Comparison of ENCODE assay signal across 8 cellular contexts in genomic region chr17:8151120-8151640, GRCh38. TPM values are rescaled to one million over a fixed set of nuclear protein-coding genes. Genes with fewer than 3 reads are reported as not detected.
A peak's percentile ranks its signal among the peaks of the same experiment; 100 is the strongest.
DNase-seq lines count a peak whose midpoint lies in the region; ATAC-seq and TF ChIP-seq lines count a peak whose summit lies in the region.

No MANE protein-coding gene starts in this region.

- H3K27ac ChIP-seq in PC-3 (ENCODE audit: low read length), result peak overlapping the region; percentile 46

- peaks cover 37% of the 10 kb centered on the region for H3K79me2 ChIP-seq in PC-3 (ENCODE audit: low read length)

- no peaks in the 10 kb centered on the region for H3K27me3 Mint-ChIP-seq in activated T-helper 2 cell treated with anti-CD3 and anti-CD28 coated beads, Interferon-gamma antibody, Interleukin-2, Interleukin-4, amounts not matched to agents 10 μg/mL and 5 μg/mL and 100 μg/mL, durations not matched to agents 14 hours and 24 hours and 36 hours (ENCODE audit: low read depth)
- H3K27me3 Mint-ChIP-seq in naive thymus-derived CD8-positive, alpha-beta T cell, result peaks cover 0 to 2% (median 0%) of the 10 kb centered on the region in 5 donors

- H3K9ac ChIP-seq in PC-3 (ENCODE audit: low read length), result peak overlapping the region; percentile 76

- ATAC-seq in HG03159 (IDR thresholded peaks at IDR 0.05; ENCODE audit: unreplicated experiment) (peak; percentile 44), PC-3 (peak; percentile 16)
- ATAC-seq in naive thymus-derived CD8-positive, alpha-beta T cell, result peak; percentile 47 to 49
- peak; percentile 59 for ATAC-seq in stimulated activated effector memory CD8-positive, alpha-beta T cell treated with anti-CD3 and anti-CD28 coated beads, Interleukin-12 subunit alpha, Interleukin-12 subunit beta, amount 100 ng/mL, for 72 hours

- H3K4me1 ChIP-seq in PC-3 (ENCODE audit: insufficient read depth, low read length), result peaks cover 36% of the 10 kb centered on the region

- H3K4me2 ChIP-seq in PC-3 (ENCODE audit: low read length), result peak overlapping the region; percentile 91

- H2AFZ ChIP-seq in PC-3 (ENCODE audit: low read length), result no peak overlapping the region

- H3K4me1 Mint-ChIP-seq in activated T-helper 2 cell treated with anti-CD3 and anti-CD28 coated beads, Interferon-gamma antibody, Interleukin-2, Interleukin-4, amounts not matched to agents 10 μg/mL and 5 μg/mL and 100 μg/mL, durations not matched to agents 14 hours and 24 hours and 36 hours (ENCODE audit: low read depth), result peaks cover 25% of the 10 kb centered on the region
- H3K4me1 Mint-ChIP-seq in naive thymus-derived CD8-positive, alpha-beta T cell, result peaks cover 10 to 73% (median 51%) of the 10 kb centered on the region in 4 donors
- H3K4me1 Mint-ChIP-seq in stimulated activated effector memory CD8-positive, alpha-beta T cell treated with anti-CD3 and anti-CD28 coated beads, Interleukin-12 subunit alpha, Interleukin-12 subunit beta, amount 100 ng/mL, for 72 hours, result peaks cover 23% of the 10 kb centered on the region

- DNase-seq in SIG-M5 treated with dmso at 0.1 percent for 504 hours (lab: John Stamatoyannopoulos, UW; ENCODE audit: unreplicated experiment) (peak; percentile 71), SIG-M5 (lab: John Stamatoyannopoulos, UW) (no peak), PC-3 (peak; percentile 55), fibroblast of mammary gland (ENCODE audit: low read depth) (peak; percentile 91)
- DNase-seq in activated T-helper 2 cell treated with anti-CD3 and anti-CD28 coated beads, Interferon-gamma antibody, Interleukin-2, Interleukin-4, amounts not matched to agents 10 μg/mL and 5 μg/mL and 100 μg/mL, durations not matched to agents 14 hours and 24 hours and 36 hours (ENCODE audit: low spot score), result peak; percentile 89
- DNase-seq in naive thymus-derived CD8-positive, alpha-beta T cell, result peak; percentile 87 to 97 (median 96)
- DNase-seq in stimulated activated effector memory CD8-positive, alpha-beta T cell treated with anti-CD3 and anti-CD28 coated beads, Interleukin-12 subunit alpha, Interleukin-12 subunit beta, amount 100 ng/mL, for 72 hours (ENCODE audit: low spot score in 2 of 2), result peak; percentile 80 to 92

- BruUV-seq in PC-3 (replicated peaks; lab: Mats Ljungman, UMichigan), result no TSS peak

- H3F3A ChIP-seq in PC-3 (ENCODE audit: low read length, unreplicated experiment), result no peaks in the 10 kb centered on the region

- CTCF ChIA-PET in PC-3 (lab: Charles Lee), result no interaction called here

- H3K4me3 ChIP-seq in PC-3 (ENCODE audit: low read length) (peak overlapping the region; percentile 66), fibroblast of mammary gland (ENCODE audit: control insufficient read depth, low read depth, low read length) (peak overlapping the region; percentile 97)

- no peaks in the 10 kb centered on the region for H3K9me3 Mint-ChIP-seq in activated T-helper 2 cell treated with anti-CD3 and anti-CD28 coated beads, Interferon-gamma antibody, Interleukin-2, Interleukin-4, amounts not matched to agents 10 μg/mL and 5 μg/mL and 100 μg/mL, durations not matched to agents 14 hours and 24 hours and 36 hours
- peaks cover 0 to 6% (median 0%) of the 10 kb centered on the region in 9 donors for H3K9me3 Mint-ChIP-seq in naive thymus-derived CD8-positive, alpha-beta T cell
- no peaks in the 10 kb centered on the region for H3K9me3 Mint-ChIP-seq in stimulated activated effector memory CD8-positive, alpha-beta T cell treated with anti-CD3 and anti-CD28 coated beads, Interleukin-12 subunit alpha, Interleukin-12 subunit beta, amount 100 ng/mL, for 72 hours

- peaks cover 32% of the 10 kb centered on the region for H3K36me3 Mint-ChIP-seq in activated T-helper 2 cell treated with anti-CD3 and anti-CD28 coated beads, Interferon-gamma antibody, Interleukin-2, Interleukin-4, amounts not matched to agents 10 μg/mL and 5 μg/mL and 100 μg/mL, durations not matched to agents 14 hours and 24 hours and 36 hours (ENCODE audit: low read depth)
- H3K36me3 Mint-ChIP-seq in naive thymus-derived CD8-positive, alpha-beta T cell, result peaks cover 0 to 65% (median 18%) of the 10 kb centered on the region in 3 donors
- H3K36me3 Mint-ChIP-seq in stimulated activated effector memory CD8-positive, alpha-beta T cell treated with anti-CD3 and anti-CD28 coated beads, Interleukin-12 subunit alpha, Interleukin-12 subunit beta, amount 100 ng/mL, for 72 hours, result no peaks in the 10 kb centered on the region

- H3K9me3 ChIP-seq in PC-3 (ENCODE audit: low read length), result no peaks in the 10 kb centered on the region

- peaks cover 4% of the 10 kb centered on the region; the same call in 1 of the 2 replicates for H3K36me3 ChIP-seq in PC-3 (ENCODE audit: low read depth, low read length)

- TF ChIP-seq CTCF in PC-3 (conservative IDR thresholded peaks at IDR 0.05; ENCODE audit: low read depth, low read length) (no peak), fibroblast of mammary gland (conservative IDR thresholded peaks at IDR 0.05; ENCODE audit: control insufficient read depth, insufficient read depth, low read depth, low read length) (no peak)

- H4K20me1 ChIP-seq in PC-3 (ENCODE audit: low read length), result peaks cover 20% of the 10 kb centered on the region; the same call in 1 of the 2 replicates

- peak overlapping the region; percentile 94 for H3K4me3 Mint-ChIP-seq in activated T-helper 2 cell treated with anti-CD3 and anti-CD28 coated beads, Interferon-gamma antibody, Interleukin-2, Interleukin-4, amounts not matched to agents 10 μg/mL and 5 μg/mL and 100 μg/mL, durations not matched to agents 14 hours and 24 hours and 36 hours (ENCODE audit: low read depth)
- H3K4me3 Mint-ChIP-seq in naive thymus-derived CD8-positive, alpha-beta T cell, result peak overlapping the region in 1 of 10 donors; percentile 97
- no peak overlapping the region for H3K4me3 Mint-ChIP-seq in stimulated activated effector memory CD8-positive, alpha-beta T cell treated with anti-CD3 and anti-CD28 coated beads, Interleukin-12 subunit alpha, Interleukin-12 subunit beta, amount 100 ng/mL, for 72 hours

- H3K27me3 ChIP-seq in PC-3 (ENCODE audit: low read length), result no peaks in the 10 kb centered on the region

- intact Hi-C loops in PC-3 (cut with micrococcal nuclease), result no loop called here
- intact Hi-C loops in activated T-helper 2 cell treated with anti-CD3 and anti-CD28 coated beads, Interferon-gamma antibody, Interleukin-2, Interleukin-4, amounts not matched to agents 10 μg/mL and 5 μg/mL and 100 μg/mL, durations not matched to agents 14 hours and 24 hours and 36 hours (cut with micrococcal nuclease), result loop anchor here (1.0 kb wide), 2 partner anchors 12 to 36 kb away; no protein-coding TSS in a partner anchor

- POLR2A ChIA-PET in PC-3 (lab: Charles Lee; ENCODE audit: unreplicated experiment), result interaction anchor here (0.6 kb wide), 1 partner anchor 464 kb away, joined by 3 read pairs; the partner anchor contains the start of gene TP53
- POLR2A ChIA-PET in naive thymus-derived CD8-positive, alpha-beta T cell (lab: Charles Lee), result interaction anchor here (0.7 to 41.9 kb wide), 12 partner anchors 10 to 294 kb away, joined by 3 to 1171 read pairs (median 4); partner anchors contain the start of genes BORCS6, NAA38, NDEL1 and SLC25A35

- H3K9me2 ChIP-seq in PC-3 (replicated peaks; ENCODE audit: low read length), result no peaks in the 10 kb centered on the region

- H3K27ac Mint-ChIP-seq in activated T-helper 2 cell treated with anti-CD3 and anti-CD28 coated beads, Interferon-gamma antibody, Interleukin-2, Interleukin-4, amounts not matched to agents 10 μg/mL and 5 μg/mL and 100 μg/mL, durations not matched to agents 14 hours and 24 hours and 36 hours, result peak overlapping the region; percentile 86
- peak overlapping the region in 1 of 10 donors; percentile 88 for H3K27ac Mint-ChIP-seq in naive thymus-derived CD8-positive, alpha-beta T cell
- no peak overlapping the region for H3K27ac Mint-ChIP-seq in stimulated activated effector memory CD8-positive, alpha-beta T cell treated with anti-CD3 and anti-CD28 coated beads, Interleukin-12 subunit alpha, Interleukin-12 subunit beta, amount 100 ng/mL, for 72 hours

RNA-seq across cellular contexts. Expression of gene PER1, which starts 1.0 kb away (rescaled TPM):
- 25.0 and 47.2 TPM in 2 replicates for total RNA-seq in PC-3 (2014; rRNA removed)
- 41.8 and 43.2 TPM in 2 replicates for total RNA-seq in activated T-helper 2 cell treated with anti-CD3 and anti-CD28 coated beads, Interferon-gamma antibody, Interleukin-2, Interleukin-4, amounts not matched to agents 10 μg/mL and 5 μg/mL and 100 μg/mL, durations not matched to agents 14 hours and 24 hours and 36 hours
- 100 to 1,000 TPM; 148 to 153 TPM for total RNA-seq in naive thymus-derived CD8-positive, alpha-beta T cell
- 10 to 100 TPM in 2 of 3 donors, 1 to 10 TPM in 1; 6.1 to 11.4 (median 10.7) TPM for polyA plus RNA-seq in naive thymus-derived CD8-positive, alpha-beta T cell

RNA-seq across cellular contexts. Expression of gene VAMP2, which starts 11.6 kb away (rescaled TPM):
- total RNA-seq in PC-3 (2014; rRNA removed), result 5.0 and 18.0 TPM in 2 replicates
- total RNA-seq in activated T-helper 2 cell treated with anti-CD3 and anti-CD28 coated beads, Interferon-gamma antibody, Interleukin-2, Interleukin-4, amounts not matched to agents 10 μg/mL and 5 μg/mL and 100 μg/mL, durations not matched to agents 14 hours and 24 hours and 36 hours, result 44.6 and 44.7 TPM in 2 replicates
- total RNA-seq in naive thymus-derived CD8-positive, alpha-beta T cell, result 100 to 1,000 TPM; 219 to 238 TPM
- 10 to 100 TPM; 50.4 to 84.2 (median 64.4) TPM for polyA plus RNA-seq in naive thymus-derived CD8-positive, alpha-beta T cell

RNA-seq across cellular contexts. Expression of gene TMEM107, which starts 25.0 kb away (rescaled TPM):
- total RNA-seq in PC-3 (2014; rRNA removed), result 19.0 and 26.6 TPM in 2 replicates
- 18.7 and 25.0 TPM in 2 replicates for total RNA-seq in activated T-helper 2 cell treated with anti-CD3 and anti-CD28 coated beads, Interferon-gamma antibody, Interleukin-2, Interleukin-4, amounts not matched to agents 10 μg/mL and 5 μg/mL and 100 μg/mL, durations not matched to agents 14 hours and 24 hours and 36 hours
- 10 to 100 TPM; 17.2 to 19.4 TPM for total RNA-seq in naive thymus-derived CD8-positive, alpha-beta T cell
- 10 to 100 TPM; 36.4 to 55.3 (median 41.9) TPM for polyA plus RNA-seq in naive thymus-derived CD8-positive, alpha-beta T cell

RNA-seq across cellular contexts. Expression of gene HES7, which starts 27.3 kb away (rescaled TPM):
- total RNA-seq in PC-3 (2014; rRNA removed), result 2.9 TPM in 1 of 2 replicates, not detected in the other
- total RNA-seq in activated T-helper 2 cell treated with anti-CD3 and anti-CD28 coated beads, Interferon-gamma antibody, Interleukin-2, Interleukin-4, amounts not matched to agents 10 μg/mL and 5 μg/mL and 100 μg/mL, durations not matched to agents 14 hours and 24 hours and 36 hours, result 2.4 and 3.1 TPM in 2 replicates
- under 1 TPM in 1 of 2 experiments, not detected in 1; 0.30 TPM for total RNA-seq in naive thymus-derived CD8-positive, alpha-beta T cell
- not detected for polyA plus RNA-seq in naive thymus-derived CD8-positive, alpha-beta T cell

RNA-seq across cellular contexts. Expression of gene ALOXE3, which starts 32.9 kb away (rescaled TPM):
- total RNA-seq in PC-3 (2014; rRNA removed), result 1.4 and 3.6 TPM in 2 replicates
- total RNA-seq in activated T-helper 2 cell treated with anti-CD3 and anti-CD28 coated beads, Interferon-gamma antibody, Interleukin-2, Interleukin-4, amounts not matched to agents 10 μg/mL and 5 μg/mL and 100 μg/mL, durations not matched to agents 14 hours and 24 hours and 36 hours, result not detected in 2 replicates
- under 1 TPM; 0.18 to 0.52 TPM for total RNA-seq in naive thymus-derived CD8-positive, alpha-beta T cell
- polyA plus RNA-seq in naive thymus-derived CD8-positive, alpha-beta T cell, result under 1 TPM in 1 of 3 donors, not detected in 2; 0.13 TPM
